ENCODE assay signal across 23 cellular contexts in genomic region chr16:86242244-86243122, GRCh38.
"Had no signal": no experiment of that assay in that cellular context is flagged by ENCODE, and none has a peak within 500 bp of the region (broad histone marks: within the 10 kb centered on the region; RNA-seq: fewer than 3 reads in every experiment).

No MANE protein-coding gene starts in this region.

- H3K9ac ChIP-seq: parathyroid adenoma had no signal

- H3K27ac ChIP-seq: ascending aorta, brain microvascular endothelial cell, parathyroid adenoma, suprapubic skin had no signal

- H3K4me1 ChIP-seq: ascending aorta, parathyroid adenoma, suprapubic skin had no signal

- H3K4me3 ChIP-seq: ascending aorta, left lung, smooth muscle cell, stomach, suprapubic skin, transverse colon had no signal

- ATAC-seq: activated CD4-positive, CD25-positive, alpha-beta regulatory T cell treated with anti-CD3 and anti-CD28 coated beads, Interleukin-2, amount 50 U/mL, for 24 hours; activated naive CD4-positive, alpha-beta T cell treated with anti-CD3 and anti-CD28 coated beads, Interleukin-2, amount 50 U/mL, for 72 hours; activated T-helper 17 cell treated with anti-CD3 and anti-CD28 coated beads, Interleukin-2, amount 50 U/mL, for 72 hours; left lung; sciatic nerve; SK-N-SH treated with all-trans-retinoic acid at 6 μM for 48 hours; stimulated activated memory B cell treated with anti-CD40 and anti-IgM and Interleukin-4, amounts not matched to agents 10 μg/mL and 1 μg/mL and 100 μg/mL, for 72 hours had no signal

- H3K4me1 Mint-ChIP-seq: activated CD4-positive, alpha-beta T cell treated with anti-CD3 and anti-CD28 coated beads, Interleukin-2, amount 10 ng/mL, durations not matched to agents 7 days and 5 days; activated T-helper 17 cell treated with anti-CD3 and anti-CD28 coated beads, Interleukin-2, amount 50 U/mL, for 72 hours; nephron; stimulated activated memory B cell treated with anti-CD40 and anti-IgM and Interleukin-4, amounts not matched to agents 10 μg/mL and 1 μg/mL and 100 μg/mL, for 72 hours had no signal

- H3K36me3 Mint-ChIP-seq: activated naive CD4-positive, alpha-beta T cell treated with anti-CD3 and anti-CD28 coated beads, Interleukin-2, amount 50 U/mL, for 72 hours; mesothelial cell of epicardium; stimulated activated memory B cell treated with anti-CD40 and anti-IgM and Interleukin-4, amounts not matched to agents 10 μg/mL and 1 μg/mL and 100 μg/mL, for 72 hours had no signal

- H3K36me3 ChIP-seq: ascending aorta, brain microvascular endothelial cell, left lung, stomach, suprapubic skin, transverse colon had no signal

- H3K4me3 Mint-ChIP-seq: activated CD4-positive, alpha-beta T cell treated with anti-CD3 and anti-CD28 coated beads, Interleukin-2, amount 10 ng/mL, durations not matched to agents 7 days and 5 days; activated T-cell treated with anti-CD3 and anti-CD28 coated beads, Interleukin-2, amount 50 U/mL, for 24 hours; activated T-helper 17 cell treated with anti-CD3 and anti-CD28 coated beads, Interleukin-2, amount 50 U/mL, for 72 hours; mesothelial cell of epicardium; stimulated activated memory B cell treated with anti-CD40 and anti-IgM and Interleukin-4, amounts not matched to agents 10 μg/mL and 1 μg/mL and 100 μg/mL, for 72 hours had no signal

- H3K27me3 ChIP-seq: ascending aorta, stomach had no signal

- DNase-seq: activated CD4-positive, alpha-beta T cell treated with anti-CD3 and anti-CD28 coated beads, Interleukin-2, amount 10 ng/mL, durations not matched to agents 7 days and 5 days; activated CD8-positive, alpha-beta memory T cell treated with anti-CD3 and anti-CD28 coated beads, Interleukin-2, amount 50 U/mL, for 4 hours; activated T-cell treated with anti-CD3 and anti-CD28 coated beads, Interleukin-2, amount 50 U/mL, for 24 hours; brain microvascular endothelial cell; central memory CD4-positive, alpha-beta T cell; effector memory CD4-positive, alpha-beta T cell; kidney glomerular epithelial cell; left lung; stimulated activated CD4-positive, alpha-beta T cell treated with anti-CD3 and anti-CD28 coated beads, Interleukin-15, amount 100 ng/mL, for 24 hours; stomach; transverse colon had no signal

- H3K9me3 ChIP-seq: ascending aorta, left lung, suprapubic skin, transverse colon had no signal

- H3K27ac Mint-ChIP-seq: activated CD4-positive, alpha-beta T cell treated with anti-CD3 and anti-CD28 coated beads, Interleukin-2, amount 10 ng/mL, durations not matched to agents 7 days and 5 days; activated T-cell treated with anti-CD3 and anti-CD28 coated beads, Interleukin-2, amount 50 U/mL, for 24 hours; activated T-helper 17 cell treated with anti-CD3 and anti-CD28 coated beads, Interleukin-2, amount 50 U/mL, for 72 hours; mesothelial cell of epicardium; nephron; stimulated activated memory B cell treated with anti-CD40 and anti-IgM and Interleukin-4, amounts not matched to agents 10 μg/mL and 1 μg/mL and 100 μg/mL, for 72 hours had no signal

- H3K9me3 Mint-ChIP-seq: activated CD4-positive, alpha-beta T cell treated with anti-CD3 and anti-CD28 coated beads, Interleukin-2, amount 10 ng/mL, durations not matched to agents 7 days and 5 days; activated naive CD4-positive, alpha-beta T cell treated with anti-CD3 and anti-CD28 coated beads, Interleukin-2, amount 50 U/mL, for 72 hours; activated T-cell treated with anti-CD3 and anti-CD28 coated beads, Interleukin-2, amount 50 U/mL, for 24 hours; activated T-helper 17 cell treated with anti-CD3 and anti-CD28 coated beads, Interleukin-2, amount 50 U/mL, for 72 hours; mesothelial cell of epicardium had no signal
